In genomic region chr20:54600634-54601033, GRCh38 we compare ENCODE assay signal across 28 cellular contexts.
"Had no signal": no experiment of that assay in that cellular context is flagged by ENCODE, and none has a peak within 500 bp of the region (broad histone marks: within the 10 kb centered on the region; RNA-seq: fewer than 3 reads in every experiment).

No MANE protein-coding gene starts in this region.

- H3K36me3 Mint-ChIP-seq: natural killer cell treated with Interleukin-12 subunit alpha and Interleukin-12 subunit beta and Interleukin-15 and Interleukin-18, amount 100 ng/mL, for 72 hours; stimulated activated effector memory CD8-positive, alpha-beta T cell treated with anti-CD3 and anti-CD28 coated beads, Interleukin-12 subunit alpha, Interleukin-12 subunit beta, amount 100 ng/mL, for 72 hours; stimulated activated naive B cell treated with anti-CD40 and anti-IgM and Interleukin-4, amounts not matched to agents 10 μg/mL and 1 μg/mL and 100 μg/mL, for 72 hours; type B pancreatic cell had no signal

- H3K4me1 Mint-ChIP-seq: naive thymus-derived CD8-positive, alpha-beta T cell; nephron progenitor cell; neural crest cell; stimulated activated effector memory CD8-positive, alpha-beta T cell treated with anti-CD3 and anti-CD28 coated beads, Interleukin-12 subunit alpha, Interleukin-12 subunit beta, amount 100 ng/mL, for 72 hours; stimulated activated naive B cell treated with anti-CD40 and anti-IgM and Interleukin-4, amounts not matched to agents 10 μg/mL and 1 μg/mL and 100 μg/mL, for 72 hours had no signal

- H3K9me3 ChIP-seq: neutrophil, pancreas, prostate gland, right lobe of liver, sigmoid colon, thoracic aorta, thyroid gland, tibial nerve, upper lobe of right lung, uterus had no signal

- H3K27me3 Mint-ChIP-seq: stimulated activated naive B cell treated with anti-CD40 and anti-IgM and Interleukin-4, amounts not matched to agents 10 μg/mL and 1 μg/mL and 100 μg/mL, for 72 hours; stimulated activated naive CD8-positive, alpha-beta T cell treated with anti-CD3 and anti-CD28 coated beads, Interleukin-15, Interleukin-2, amounts not matched to agents 100 ng/mL and 50 ng/mL, for 24 hours had no signal

- H3K4me3 ChIP-seq: pancreas, prostate gland, right lobe of liver, sigmoid colon, stomach, thoracic aorta, thyroid gland, tibial nerve, upper lobe of right lung, uterus had no signal

- H3K27ac Mint-ChIP-seq: naive thymus-derived CD8-positive, alpha-beta T cell; natural killer cell treated with Interleukin-12 subunit alpha and Interleukin-12 subunit beta and Interleukin-15 and Interleukin-18, amount 100 ng/mL, for 72 hours; nephron progenitor cell; stimulated activated effector memory CD8-positive, alpha-beta T cell treated with anti-CD3 and anti-CD28 coated beads, Interleukin-12 subunit alpha, Interleukin-12 subunit beta, amount 100 ng/mL, for 72 hours; stimulated activated naive B cell treated with anti-CD40 and anti-IgM and Interleukin-4, amounts not matched to agents 10 μg/mL and 1 μg/mL and 100 μg/mL, for 72 hours; stimulated activated naive CD8-positive, alpha-beta T cell treated with anti-CD3 and anti-CD28 coated beads, Interleukin-15, Interleukin-2, amounts not matched to agents 100 ng/mL and 50 ng/mL, for 24 hours; type B pancreatic cell had no signal

- H3K9me3 Mint-ChIP-seq: type B pancreatic cell had no signal

- H3K27ac ChIP-seq: neutrophil, pancreas, prostate gland, right lobe of liver, sigmoid colon, stomach, thoracic aorta, thyroid gland, tibial nerve, upper lobe of right lung, uterus had no signal

- H3K4me1 ChIP-seq: pancreas, prostate gland, right lobe of liver, sigmoid colon, stomach, thyroid gland, tibial nerve, upper lobe of right lung, uterus had no signal

- H3K27me3 ChIP-seq: neutrophil, pancreas, sigmoid colon, stomach, thyroid gland, tibial nerve, upper lobe of right lung, uterus had no signal

- H3K36me3 ChIP-seq: neutrophil, pancreas, prostate gland, right lobe of liver, sigmoid colon, stomach, thoracic aorta, thyroid gland, tibial nerve, upper lobe of right lung, uterus had no signal

- DNase-seq: naive thymus-derived CD8-positive, alpha-beta T cell; nephron progenitor cell; nucleus accumbens; pancreas; retina; right cardiac atrium; right lobe of liver; sigmoid colon; small intestine; stimulated activated CD4-positive, alpha-beta T cell treated with anti-CD3 and anti-CD28 coated beads, Interleukin-15, amount 100 ng/mL, for 24 hours; stimulated activated CD4-positive, alpha-beta T cell treated with anti-CD3 and anti-CD28 coated beads, Interleukin-2, amount 100 ng/mL, for 24 hours; stimulated activated CD4-positive, alpha-beta T cell treated with anti-CD3 and anti-CD28 coated beads, Interleukin-2, amount 100 ng/mL, for 48 hours; stimulated activated CD4-positive, alpha-beta T cell treated with anti-CD3 and anti-CD28 coated beads, Interleukin-4, amount 100 ng/mL, for 24 hours; stimulated activated naive B cell treated with anti-CD40 and anti-IgM and Interleukin-4, amounts not matched to agents 10 μg/mL and 1 μg/mL and 100 μg/mL, for 72 hours; stimulated activated naive CD4-positive, alpha-beta T cell treated with Interleukin-2 at 50 U/mL for 16 hours; stomach; thyroid gland; upper lobe of right lung; uterus had no signal

- H3K4me3 Mint-ChIP-seq: naive thymus-derived CD8-positive, alpha-beta T cell; natural killer cell treated with Interleukin-12 subunit alpha and Interleukin-12 subunit beta and Interleukin-15 and Interleukin-18, amount 100 ng/mL, for 72 hours; nephron progenitor cell; neural crest cell; stimulated activated effector memory CD8-positive, alpha-beta T cell treated with anti-CD3 and anti-CD28 coated beads, Interleukin-12 subunit alpha, Interleukin-12 subunit beta, amount 100 ng/mL, for 72 hours; stimulated activated naive B cell treated with anti-CD40 and anti-IgM and Interleukin-4, amounts not matched to agents 10 μg/mL and 1 μg/mL and 100 μg/mL, for 72 hours; stimulated activated naive CD8-positive, alpha-beta T cell treated with anti-CD3 and anti-CD28 coated beads, Interleukin-15, Interleukin-2, amounts not matched to agents 100 ng/mL and 50 ng/mL, for 24 hours; type B pancreatic cell had no signal
